In the genomic region with DNA sequence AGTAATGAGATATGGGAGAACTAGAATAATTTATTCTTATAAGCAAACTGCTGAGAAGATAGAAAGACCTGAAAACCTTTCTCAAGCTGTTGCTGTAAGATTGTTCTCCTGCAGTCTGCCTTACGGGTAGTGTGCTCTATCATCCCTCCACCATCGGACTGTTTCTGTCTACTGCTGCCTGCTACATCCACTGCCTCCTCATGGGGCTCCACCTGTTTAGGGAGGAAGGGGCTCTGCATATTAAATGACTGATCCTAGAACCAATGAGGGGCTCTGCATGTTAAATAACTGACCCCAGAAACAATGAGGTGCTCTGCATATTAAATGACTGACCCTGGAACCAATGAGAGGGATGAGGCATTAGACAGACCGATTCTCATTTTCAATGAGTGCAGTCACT, we compare ENCODE assay signal across 1 cellular context.
TF ChIP-seq lines count a peak whose summit lies in the region.

No MANE protein-coding gene starts in this region.

TF ChIP-seq in GM23338, 12 proteins besides CTCF, POLR2A, EP300 and RAD21 (continued from another document):
- TF ChIP-seq, protein P1, sequence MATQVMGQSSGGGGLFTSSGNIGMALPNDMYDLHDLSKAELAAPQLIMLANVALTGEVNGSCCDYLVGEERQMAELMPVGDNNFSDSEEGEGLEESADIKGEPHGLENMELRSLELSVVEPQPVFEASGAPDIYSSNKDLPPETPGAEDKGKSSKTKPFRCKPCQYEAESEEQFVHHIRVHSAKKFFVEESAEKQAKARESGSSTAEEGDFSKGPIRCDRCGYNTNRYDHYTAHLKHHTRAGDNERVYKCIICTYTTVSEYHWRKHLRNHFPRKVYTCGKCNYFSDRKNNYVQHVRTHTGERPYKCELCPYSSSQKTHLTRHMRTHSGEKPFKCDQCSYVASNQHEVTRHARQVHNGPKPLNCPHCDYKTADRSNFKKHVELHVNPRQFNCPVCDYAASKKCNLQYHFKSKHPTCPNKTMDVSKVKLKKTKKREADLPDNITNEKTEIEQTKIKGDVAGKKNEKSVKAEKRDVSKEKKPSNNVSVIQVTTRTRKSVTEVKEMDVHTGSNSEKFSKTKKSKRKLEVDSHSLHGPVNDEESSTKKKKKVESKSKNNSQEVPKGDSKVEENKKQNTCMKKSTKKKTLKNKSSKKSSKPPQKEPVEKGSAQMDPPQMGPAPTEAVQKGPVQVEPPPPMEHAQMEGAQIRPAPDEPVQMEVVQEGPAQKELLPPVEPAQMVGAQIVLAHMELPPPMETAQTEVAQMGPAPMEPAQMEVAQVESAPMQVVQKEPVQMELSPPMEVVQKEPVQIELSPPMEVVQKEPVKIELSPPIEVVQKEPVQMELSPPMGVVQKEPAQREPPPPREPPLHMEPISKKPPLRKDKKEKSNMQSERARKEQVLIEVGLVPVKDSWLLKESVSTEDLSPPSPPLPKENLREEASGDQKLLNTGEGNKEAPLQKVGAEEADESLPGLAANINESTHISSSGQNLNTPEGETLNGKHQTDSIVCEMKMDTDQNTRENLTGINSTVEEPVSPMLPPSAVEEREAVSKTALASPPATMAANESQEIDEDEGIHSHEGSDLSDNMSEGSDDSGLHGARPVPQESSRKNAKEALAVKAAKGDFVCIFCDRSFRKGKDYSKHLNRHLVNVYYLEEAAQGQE (IDR thresholded peaks at IDR 0.05; ENCODE audit: unreplicated experiment): no peak
- TF ChIP-seq, protein P2, sequence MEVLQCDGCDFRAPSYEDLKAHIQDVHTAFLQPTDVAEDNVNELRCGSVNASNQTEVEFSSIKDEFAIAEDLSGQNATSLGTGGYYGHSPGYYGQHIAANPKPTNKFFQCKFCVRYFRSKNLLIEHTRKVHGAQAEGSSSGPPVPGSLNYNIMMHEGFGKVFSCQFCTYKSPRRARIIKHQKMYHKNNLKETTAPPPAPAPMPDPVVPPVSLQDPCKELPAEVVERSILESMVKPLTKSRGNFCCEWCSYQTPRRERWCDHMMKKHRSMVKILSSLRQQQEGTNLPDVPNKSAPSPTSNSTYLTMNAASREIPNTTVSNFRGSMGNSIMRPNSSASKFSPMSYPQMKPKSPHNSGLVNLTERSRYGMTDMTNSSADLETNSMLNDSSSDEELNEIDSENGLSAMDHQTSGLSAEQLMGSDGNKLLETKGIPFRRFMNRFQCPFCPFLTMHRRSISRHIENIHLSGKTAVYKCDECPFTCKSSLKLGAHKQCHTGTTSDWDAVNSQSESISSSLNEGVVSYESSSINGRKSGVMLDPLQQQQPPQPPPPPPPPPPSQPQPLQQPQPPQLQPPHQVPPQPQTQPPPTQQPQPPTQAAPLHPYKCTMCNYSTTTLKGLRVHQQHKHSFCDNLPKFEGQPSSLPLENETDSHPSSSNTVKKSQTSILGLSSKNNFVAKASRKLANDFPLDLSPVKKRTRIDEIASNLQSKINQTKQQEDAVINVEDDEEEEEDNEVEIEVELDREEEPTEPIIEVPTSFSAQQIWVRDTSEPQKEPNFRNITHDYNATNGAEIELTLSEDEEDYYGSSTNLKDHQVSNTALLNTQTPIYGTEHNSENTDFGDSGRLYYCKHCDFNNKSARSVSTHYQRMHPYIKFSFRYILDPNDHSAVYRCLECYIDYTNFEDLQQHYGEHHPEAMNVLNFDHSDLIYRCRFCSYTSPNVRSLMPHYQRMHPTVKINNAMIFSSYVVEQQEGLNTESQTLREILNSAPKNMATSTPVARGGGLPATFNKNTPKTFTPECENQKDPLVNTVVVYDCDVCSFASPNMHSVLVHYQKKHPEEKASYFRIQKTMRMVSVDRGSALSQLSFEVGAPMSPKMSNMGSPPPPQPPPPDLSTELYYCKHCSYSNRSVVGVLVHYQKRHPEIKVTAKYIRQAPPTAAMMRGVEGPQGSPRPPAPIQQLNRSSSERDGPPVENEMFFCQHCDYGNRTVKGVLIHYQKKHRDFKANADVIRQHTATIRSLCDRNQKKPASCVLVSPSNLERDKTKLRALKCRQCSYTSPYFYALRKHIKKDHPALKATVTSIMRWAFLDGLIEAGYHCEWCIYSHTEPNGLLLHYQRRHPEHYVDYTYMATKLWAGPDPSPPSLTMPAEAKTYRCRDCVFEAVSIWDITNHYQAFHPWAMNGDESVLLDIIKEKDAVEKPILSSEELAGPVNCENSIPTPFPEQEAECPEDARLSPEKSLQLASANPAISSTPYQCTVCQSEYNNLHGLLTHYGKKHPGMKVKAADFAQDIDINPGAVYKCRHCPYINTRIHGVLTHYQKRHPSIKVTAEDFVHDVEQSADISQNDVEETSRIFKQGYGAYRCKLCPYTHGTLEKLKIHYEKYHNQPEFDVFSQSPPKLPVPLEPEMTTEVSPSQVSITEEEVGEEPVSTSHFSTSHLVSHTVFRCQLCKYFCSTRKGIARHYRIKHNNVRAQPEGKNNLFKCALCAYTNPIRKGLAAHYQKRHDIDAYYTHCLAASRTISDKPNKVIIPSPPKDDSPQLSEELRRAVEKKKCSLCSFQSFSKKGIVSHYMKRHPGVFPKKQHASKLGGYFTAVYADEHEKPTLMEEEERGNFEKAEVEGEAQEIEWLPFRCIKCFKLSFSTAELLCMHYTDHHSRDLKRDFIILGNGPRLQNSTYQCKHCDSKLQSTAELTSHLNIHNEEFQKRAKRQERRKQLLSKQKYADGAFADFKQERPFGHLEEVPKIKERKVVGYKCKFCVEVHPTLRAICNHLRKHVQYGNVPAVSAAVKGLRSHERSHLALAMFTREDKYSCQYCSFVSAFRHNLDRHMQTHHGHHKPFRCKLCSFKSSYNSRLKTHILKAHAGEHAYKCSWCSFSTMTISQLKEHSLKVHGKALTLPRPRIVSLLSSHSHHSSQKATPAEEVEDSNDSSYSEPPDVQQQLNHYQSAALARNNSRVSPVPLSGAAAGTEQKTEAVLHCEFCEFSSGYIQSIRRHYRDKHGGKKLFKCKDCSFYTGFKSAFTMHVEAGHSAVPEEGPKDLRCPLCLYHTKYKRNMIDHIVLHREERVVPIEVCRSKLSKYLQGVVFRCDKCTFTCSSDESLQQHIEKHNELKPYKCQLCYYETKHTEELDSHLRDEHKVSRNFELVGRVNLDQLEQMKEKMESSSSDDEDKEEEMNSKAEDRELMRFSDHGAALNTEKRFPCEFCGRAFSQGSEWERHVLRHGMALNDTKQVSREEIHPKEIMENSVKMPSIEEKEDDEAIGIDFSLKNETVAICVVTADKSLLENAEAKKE (CRISPR knock-in tag; IDR thresholded peaks at IDR 0.05): no peak
- TF ChIP-seq ZNF114 (CRISPR knock-in tag; IDR thresholded peaks at IDR 0.05): no peak
- no peak for TF ChIP-seq JUNB (IDR thresholded peaks at IDR 0.05; ENCODE audit: unreplicated experiment)
- no peak for TF ChIP-seq NANOG (IDR thresholded peaks at IDR 0.05; ENCODE audit: borderline replicate concordance)
- TF ChIP-seq EZH2 (IDR thresholded peaks at IDR 0.05; ENCODE audit: low read depth, unreplicated experiment): no peak
- no peak for TF ChIP-seq EZH2phosphoT487 (IDR thresholded peaks at IDR 0.05; ENCODE audit: unreplicated experiment)
